ENCODE assay signal across 18 cellular contexts in genomic region chrX:135516376-135516775, GRCh38. TPM values are rescaled to one million over a fixed set of nuclear protein-coding genes. Genes with fewer than 3 reads are reported as not detected.
DNase-seq lines count a peak whose midpoint lies in the region; ATAC-seq and TF ChIP-seq lines count a peak whose summit lies in the region.
"Had no signal": no experiment of that assay in that cellular context is flagged by ENCODE, and none has a peak within 500 bp of the region (broad histone marks: within the 10 kb centered on the region; RNA-seq: fewer than 3 reads in every experiment).

No MANE protein-coding gene starts in this region.

- DNase-seq in ELF-1 (ENCODE audit: low read depth, low spot score) (peak; percentile 38), SK-N-DZ (ENCODE audit: low spot score) (peak; percentile 2), foreskin keratinocyte (no peak), T-helper 17 cell (no peak), GM20000 (ENCODE audit: low spot score) (no peak), posterior vena cava (ENCODE audit: low spot score) (no peak)
- DNase-seq: activated CD4-positive, alpha-beta T cell treated with anti-CD3 and anti-CD28 coated beads, Interleukin-2, amount 50 U/mL, for 48 hours; central memory CD4-positive, alpha-beta T cell; glutamatergic neuron; kidney glomerular epithelial cell; NCI-H345; Peyer's patch; stimulated activated CD4-positive, alpha-beta T cell treated with anti-CD3 and anti-CD28 coated beads, Interleukin-12 subunit alpha, Interleukin-12 subunit beta, amount 100 ng/mL, for 4 hours; T-helper 2 cell had no signal

- H3K4me3 Mint-ChIP-seq in T-helper 17 cell = no peak overlapping the region
- H3K4me3 Mint-ChIP-seq: B cell had no signal

- 0 out of 2 replicates have a peak overlapping the region, but pooled peaks have one; percentile 27 for H2AFZ ChIP-seq in Loucy (ENCODE audit: low read length)
- H2AFZ ChIP-seq: parathyroid adenoma had no signal

- H3K36me3 Mint-ChIP-seq in T-helper 17 cell (ENCODE audit: low read depth) = peaks cover 4% of the 10 kb centered on the region

- no peak overlapping the region for H3K9ac ChIP-seq in Loucy (ENCODE audit: low read depth, low read length, poor library complexity, severe bottlenecking)
- H3K9ac ChIP-seq: parathyroid adenoma had no signal

- ATAC-seq in foreskin keratinocyte (no peak), T-helper 17 cell (no peak), HG02970 (IDR thresholded peaks at IDR 0.05; ENCODE audit: low FRiP score, unreplicated experiment) (no peak)

- H3K36me3 ChIP-seq in Loucy (ENCODE audit: insufficient read depth, low read length) = no peaks in the 10 kb centered on the region
- H3K36me3 ChIP-seq: Peyer's patch had no signal

- H3K4me3 ChIP-seq in Loucy (ENCODE audit: low read length, poor library complexity, severe bottlenecking) = no peak overlapping the region
- H3K4me3 ChIP-seq: Peyer's patch had no signal

- H3K9me3 ChIP-seq in Loucy (ENCODE audit: insufficient read depth, low read depth, low read length) = no peaks in the 10 kb centered on the region
- H3K9me3 ChIP-seq in T-helper 17 cell (ENCODE audit: control insufficient read depth, low read length, poor library complexity, severe bottlenecking) = no peaks in the 10 kb centered on the region
- H3K9me3 ChIP-seq: Peyer's patch had no signal

- no peaks in the 10 kb centered on the region for H4K20me1 ChIP-seq in Loucy (ENCODE audit: insufficient read depth, low read length, poor library complexity, severe bottlenecking)

- no peaks in the 10 kb centered on the region for H3K9me2 ChIP-seq in Loucy (replicated peaks; ENCODE audit: low read depth, low read length)

- no peak overlapping the region for H3K27ac ChIP-seq in foreskin keratinocyte
- H3K27ac ChIP-seq: parathyroid adenoma, Peyer's patch had no signal

- no peaks in the 10 kb centered on the region for H3K79me2 ChIP-seq in Loucy (ENCODE audit: insufficient read depth, low read length)
- H3K79me2 ChIP-seq: parathyroid adenoma had no signal

- H3K4me1 ChIP-seq in Loucy (ENCODE audit: insufficient read depth, low read length, poor library complexity, severe bottlenecking) (peaks cover 4% of the 10 kb centered on the region), foreskin keratinocyte (no peaks in the 10 kb centered on the region)
- H3K4me1 ChIP-seq: parathyroid adenoma, Peyer's patch had no signal

- H3F3A ChIP-seq in Loucy (ENCODE audit: low read depth) = no peaks in the 10 kb centered on the region

- H3K4me2 ChIP-seq in Loucy (ENCODE audit: low read depth, low read length, poor library complexity, severe bottlenecking) = no peak overlapping the region

- intact Hi-C loops in posterior vena cava (cut with DNase I) = no loop called here

- no peak overlapping the region for H3K27ac Mint-ChIP-seq in T-helper 17 cell
- H3K27ac Mint-ChIP-seq: B cell had no signal

- peaks cover 8% of the 10 kb centered on the region for H3K4me1 Mint-ChIP-seq in T-helper 17 cell

- H3K27me3 ChIP-seq in Loucy (ENCODE audit: insufficient read depth, low read length, poor library complexity, severe bottlenecking) = no peaks in the 10 kb centered on the region
- no peaks in the 10 kb centered on the region for H3K27me3 ChIP-seq in foreskin keratinocyte
- H3K27me3 ChIP-seq: Peyer's patch had no signal

- H3K27me3 Mint-ChIP-seq in T-helper 17 cell = no peaks in the 10 kb centered on the region
- H3K27me3 Mint-ChIP-seq: B cell had no signal

- TF ChIP-seq CTCF in Loucy (conservative IDR thresholded peaks at IDR 0.05; ENCODE audit: low read length) = peak; percentile 24
- TF ChIP-seq CTCF in foreskin keratinocyte (conservative IDR thresholded peaks at IDR 0.05) = peak; percentile 13
- TF ChIP-seq CTCF in GM20000 (IDR thresholded peaks at IDR 0.05; ENCODE audit: extremely low read depth, missing control alignments) = no peak

RNA-seq across cellular contexts. Expression of gene INTS6L, which starts 4.1 kb away (rescaled TPM):
- polyA plus RNA-seq in SK-N-DZ (2014; cell fraction: cytosol; rRNA removed) = 7.2 and 10.5 TPM in 2 replicates
- 58.3 and 75.2 TPM in 2 replicates for polyA plus RNA-seq in SK-N-DZ (2014; cell fraction: nucleus; rRNA removed)
- total RNA-seq in foreskin keratinocyte = 6.0 and 6.5 TPM in 2 replicates
- polyA plus RNA-seq in foreskin keratinocyte = 3.1 and 3.4 TPM in 2 replicates
- 10 to 100 TPM; 20.2 to 29.8 TPM for total RNA-seq in T-helper 17 cell
- total RNA-seq in posterior vena cava = 1 to 10 TPM; 8.2 to 9.1 TPM

Comparison
In these comparisons a context has a peak if more than half of its experiments do, and no peak if none do; other contexts are left out.
1. DNase-seq: peak in ELF-1 (single experiment) and SK-N-DZ (single experiment); none in foreskin keratinocyte (0 of 2), T-helper 17 cell (0 of 3), GM20000 (single experiment) and posterior vena cava (single experiment).